In the genomic region with DNA sequence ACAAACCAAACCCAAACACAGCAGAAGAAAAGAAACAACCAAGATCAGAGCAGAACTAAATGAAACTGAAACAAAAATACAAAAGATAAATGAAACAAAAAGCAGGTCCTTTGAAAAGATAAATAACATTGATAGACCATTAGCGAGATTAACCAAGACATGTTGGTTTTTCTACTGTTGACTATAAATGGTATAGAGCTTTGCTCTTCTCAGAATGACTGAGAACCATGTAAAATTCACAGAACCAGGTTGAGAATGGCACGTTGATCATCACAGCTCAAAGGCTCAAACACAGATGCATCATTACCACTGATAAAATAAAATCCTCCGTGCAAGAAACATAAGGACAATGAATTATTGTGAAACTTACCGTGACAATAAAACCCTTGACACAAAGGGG, we compare ENCODE assay signal across 33 cellular contexts.
"Had no signal": no experiment of that assay in that cellular context is flagged by ENCODE, and none has a peak within 500 bp of the region (broad histone marks: within the 10 kb centered on the region; RNA-seq: fewer than 3 reads in every experiment).

No MANE protein-coding gene starts in this region.

- H3K79me2 ChIP-seq: hepatocyte had no signal

- FAIRE-seq: endometrium, endothelial cell of umbilical vein had no signal

- H2AFZ ChIP-seq: hepatocyte had no signal

- H3K4me3 ChIP-seq: adrenal gland, ascending aorta, breast epithelium, cardiac muscle cell, colonic mucosa, esophagus squamous epithelium, gastroesophageal sphincter, heart right ventricle, hepatocyte had no signal

- ATAC-seq: activated naive CD8-positive, alpha-beta T cell treated with anti-CD3 and anti-CD28 coated beads, Interleukin-2, amount 50 U/mL, for 24 hours; gastroesophageal sphincter; heart right ventricle; T-helper 17 cell had no signal

- H3K9me3 ChIP-seq: adrenal gland, ascending aorta, breast epithelium, colonic mucosa, esophagus squamous epithelium, gastroesophageal sphincter, heart right ventricle had no signal

- DNase-seq: activated B cell treated with CpG ODN at 0.5 μM for 24 hours; activated CD4-positive, alpha-beta memory T cell treated with anti-CD3 and anti-CD28 coated beads, Interleukin-2, amount 10 ng/mL, durations not matched to agents 7 days and 5 days; activated CD4-positive, alpha-beta T cell treated with anti-CD3 and anti-CD28 coated beads for 4 hours; activated CD4-positive, alpha-beta T cell treated with anti-CD3 and anti-CD28 coated beads, Interleukin-2, amount 10 ng/mL, durations not matched to agents 7 days and 5 days; activated CD4-positive, alpha-beta T cell treated with anti-CD3 and anti-CD28 coated beads, Interleukin-2, amount 50 U/mL, for 4 hours; activated CD4-positive, CD25-positive, alpha-beta regulatory T cell treated with anti-CD3 and anti-CD28 coated beads, Interleukin-2, amount 50 U/mL, for 72 hours; activated CD8-positive, alpha-beta memory T cell treated with anti-CD3 and anti-CD28 coated beads, Interleukin-2, amount 50 U/mL, for 4 hours; activated effector memory CD4-positive, alpha-beta T cell treated with anti-CD3 and anti-CD28 coated beads, Interleukin-2, amount 50 U/mL, for 16 hours; activated naive CD4-positive, alpha-beta T cell treated with anti-CD3 and anti-CD28 coated beads for 36 hours; activated naive CD8-positive, alpha-beta T cell treated with anti-CD3 and anti-CD28 coated beads for 36 hours; activated naive CD8-positive, alpha-beta T cell treated with anti-CD3 and anti-CD28 coated beads, Interleukin-2, amount 50 U/mL, for 24 hours; activated T-cell treated with anti-CD3 and anti-CD28 coated beads, Interleukin-2, amount 50 U/mL, for 1 hour; activated T-cell treated with anti-CD3 and anti-CD28 coated beads, Interleukin-2, amount 50 U/mL, for 48 hours; adrenal gland; amygdala; central memory CD4-positive, alpha-beta T cell; cerebellar nuclear complex; colonic mucosa; effector CD8-positive, alpha-beta T cell; esophagus squamous epithelium; foreskin melanocyte; heart right ventricle; T-helper 17 cell; T1000; WERI-Rb-1 had no signal

- H3K27ac ChIP-seq: adrenal gland, ascending aorta, breast epithelium, cardiac muscle cell, colonic mucosa, epithelial cell of prostate, esophagus squamous epithelium, gastroesophageal sphincter, heart right ventricle, hepatocyte, WERI-Rb-1 had no signal

- H3K4me1 ChIP-seq: ascending aorta, breast epithelium, colonic mucosa, esophagus squamous epithelium, gastroesophageal sphincter, heart right ventricle had no signal

- H3K4me2 ChIP-seq: hepatocyte had no signal

- H3K27me3 ChIP-seq: adrenal gland, ascending aorta, breast epithelium, cardiac muscle cell, colonic mucosa, esophagus squamous epithelium, heart right ventricle, hepatocyte had no signal

- H3K36me3 ChIP-seq: adrenal gland, ascending aorta, breast epithelium, cardiac muscle cell, colonic mucosa, esophagus squamous epithelium, gastroesophageal sphincter, heart right ventricle, WERI-Rb-1 had no signal
